9 cellular contexts compared by ENCODE assay signal in genomic region chr2:101418704-101419663, GRCh38. TPM values are rescaled to one million over a fixed set of nuclear protein-coding genes. Genes with fewer than 3 reads are reported as not detected.
DNase-seq lines count a peak whose midpoint lies in the region; ATAC-seq, FAIRE-seq and TF ChIP-seq lines count a peak whose summit lies in the region.
"Had no signal": no experiment of that assay in that cellular context is flagged by ENCODE, and none has a peak within 500 bp of the region (broad histone marks: within the 10 kb centered on the region; RNA-seq: fewer than 3 reads in every experiment).

No MANE protein-coding gene starts in this region.

- ATAC-seq in HG03280 (IDR thresholded peaks at IDR 0.05; ENCODE audit: unreplicated experiment) (no peak), HG02763 (IDR thresholded peaks at IDR 0.05; ENCODE audit: unreplicated experiment) (no peak)

- H3K27ac ChIP-seq in brain microvascular endothelial cell (no peak overlapping the region), kidney (ENCODE audit: low read depth in 2 of 2, low read length in 2 of 2) (no peak overlapping the region)

- no peaks in the 10 kb centered on the region for H3K4me1 ChIP-seq in kidney (ENCODE audit: control insufficient read depth in 1 of 2, insufficient read depth in 1 of 2, low read depth in 1 of 2, low read length in 2 of 2)

- H3K4me3 ChIP-seq in brain microvascular endothelial cell (ENCODE audit: low read depth, low read length) (no peak overlapping the region), kidney (ENCODE audit: low read length in 2 of 2) (no peak overlapping the region)

- FAIRE-seq in TTC549 (lab: Jason Lieb, UNC) = peak; percentile 36
- FAIRE-seq in kidney (lab: Jason Lieb, UNC) = no peak
- FAIRE-seq: colon had no signal

- in situ Hi-C loops in brain microvascular endothelial cell (cut with HindIII; ENCODE audit: low pct_ligation_motif_present, low sequenced_read_pairs) = no loop called here

- peak; percentile 84 for DNase-seq in GM03348 (ENCODE audit: low spot score)
- DNase-seq in MV-4-11 (lab: John Stamatoyannopoulos, UW) = peak; percentile 39
- peak; percentile 71 for DNase-seq in brain microvascular endothelial cell
- DNase-seq in kidney = no peak
- DNase-seq in stimulated activated CD4-positive, alpha-beta T cell treated with anti-CD3 and anti-CD28 coated beads, Interleukin-2, amount 100 ng/mL, for 48 hours = peak; percentile 59 to 64

- no peaks in the 10 kb centered on the region for H3K9me3 ChIP-seq in kidney (ENCODE audit: control insufficient read depth in 1 of 2, low read length in 2 of 2)

- no peaks in the 10 kb centered on the region for H3K36me3 ChIP-seq in brain microvascular endothelial cell (replicated peaks)
- no peaks in the 10 kb centered on the region for H3K36me3 ChIP-seq in kidney (ENCODE audit: control insufficient read depth in 1 of 2, insufficient read depth in 2 of 2, low read length in 2 of 2)

- intact Hi-C loops in kidney (cut with DNase I) = loop anchor here (10.0 kb wide), 1 partner anchor 416 kb away; no protein-coding TSS in a partner anchor

- TF ChIP-seq CTCF in brain microvascular endothelial cell (IDR thresholded peaks at IDR 0.05; ENCODE audit: low read depth, low read length, missing control alignments) (peak; percentile 78), kidney (IDR thresholded peaks at IDR 0.05; ENCODE audit: borderline replicate concordance, extremely low read depth, insufficient read depth) (peak; percentile 55)

- no peak overlapping the region for H3K9ac ChIP-seq in kidney (ENCODE audit: low read length in 2 of 2)

- no peaks in the 10 kb centered on the region for H3K27me3 ChIP-seq in brain microvascular endothelial cell (replicated peaks)

RNA-seq across cellular contexts. Expression of gene CREG2, which starts 31.7 kb away (rescaled TPM):
- total RNA-seq in kidney = 0.69 TPM
- polyA plus RNA-seq in kidney (ENCODE audit: insufficient read depth, low read depth, low replicate concordance) = not detected

RNA-seq across cellular contexts. Expression of gene RFX8, which starts 55.9 kb away (rescaled TPM):
- 0.28 TPM for total RNA-seq in kidney
- not detected for polyA plus RNA-seq in kidney (ENCODE audit: insufficient read depth, low read depth, low replicate concordance)
